Comparison of ENCODE assay signal across 20 cellular contexts in the genomic region with DNA sequence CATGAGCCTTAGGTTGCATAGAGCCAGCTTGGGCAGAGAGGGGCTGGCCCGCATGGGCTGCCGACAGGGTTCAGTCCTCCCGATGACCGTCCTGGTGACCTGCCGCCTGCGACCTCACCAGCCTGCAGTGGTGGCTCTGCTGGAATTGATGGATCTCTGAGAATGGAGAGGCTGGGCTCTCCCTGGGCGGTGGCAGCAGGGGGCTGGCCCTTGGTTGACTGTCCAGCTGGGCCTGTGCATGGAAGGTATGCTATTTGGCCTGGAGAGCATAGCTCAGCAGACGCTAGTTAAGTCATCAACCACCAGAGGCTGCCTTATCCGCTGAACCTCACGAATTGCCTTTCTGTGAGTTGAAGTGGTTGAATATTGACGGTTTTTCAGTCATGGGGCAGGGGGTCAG.
"Had no signal": no experiment of that assay in that cellular context is flagged by ENCODE, and none has a peak within 500 bp of the region (broad histone marks: within the 10 kb centered on the region; RNA-seq: fewer than 3 reads in every experiment).

No MANE protein-coding gene starts in this region.

- H3K27me3 Mint-ChIP-seq: activated CD4-positive, alpha-beta memory T cell treated with anti-CD3 and anti-CD28 coated beads, Interleukin-2, amount 10 ng/mL, durations not matched to agents 7 days and 5 days; activated CD4-positive, alpha-beta T cell treated with anti-CD3 and anti-CD28 coated beads, Interleukin-2, amount 10 ng/mL, durations not matched to agents 24 days and 14 days; central memory CD8-positive, alpha-beta T cell; naive thymus-derived CD8-positive, alpha-beta T cell; progenitor cell of endocrine pancreas had no signal

- H3K4me3 ChIP-seq: coronary artery, esophagus squamous epithelium, gastroesophageal sphincter, heart left ventricle, lung, thyroid gland had no signal

- DNase-seq: activated CD4-positive, alpha-beta memory T cell treated with anti-CD3 and anti-CD28 coated beads, Interleukin-2, amount 10 ng/mL, durations not matched to agents 7 days and 5 days; activated CD4-positive, alpha-beta T cell treated with anti-CD3 and anti-CD28 coated beads, Interleukin-2, amount 10 ng/mL, durations not matched to agents 24 days and 14 days; activated gamma-delta T cell treated with Interleukin-2 at 50 U/mL for 16 hours; aorta; esophagus squamous epithelium; left colon; naive thymus-derived CD8-positive, alpha-beta T cell; stimulated activated CD4-positive, alpha-beta T cell treated with anti-CD3 and anti-CD28 coated beads, Interleukin-12 subunit alpha, Interleukin-12 subunit beta, amount 100 ng/mL, for 4 hours; stimulated activated CD4-positive, alpha-beta T cell treated with anti-CD3 and anti-CD28 coated beads, Interleukin-4, amount 100 ng/mL, for 4 hours; stimulated activated naive CD8-positive, alpha-beta T cell treated with anti-CD3 and anti-CD28 coated beads, Interleukin-15, Interleukin-2, amounts not matched to agents 100 U/mL and 50 U/mL, for 24 hours; thyroid gland had no signal

- H3K27ac ChIP-seq: coronary artery, gastroesophageal sphincter, thyroid gland had no signal

- H3K27me3 ChIP-seq: esophagus squamous epithelium, gastroesophageal sphincter, heart left ventricle, thyroid gland had no signal

- ATAC-seq: activated CD4-positive, CD25-positive, alpha-beta regulatory T cell treated with anti-CD3 and anti-CD28 coated beads, Interleukin-2, amount 50 U/mL, for 24 hours; gastroesophageal sphincter; left colon; naive thymus-derived CD8-positive, alpha-beta T cell; stimulated activated naive CD8-positive, alpha-beta T cell treated with anti-CD3 and anti-CD28 coated beads, Interleukin-15, Interleukin-2, amounts not matched to agents 100 U/mL and 50 U/mL, for 24 hours had no signal

- H3K4me3 Mint-ChIP-seq: activated CD4-positive, alpha-beta memory T cell treated with anti-CD3 and anti-CD28 coated beads, Interleukin-2, amount 10 ng/mL, durations not matched to agents 7 days and 5 days; activated CD4-positive, alpha-beta T cell treated with anti-CD3 and anti-CD28 coated beads, Interleukin-2, amount 10 ng/mL, durations not matched to agents 24 days and 14 days; activated T-helper 1 cell treated with anti-CD3 and anti-CD28 coated beads, Interleukin-12 subunit alpha, Interleukin-12 subunit beta, Interleukin-2, Interleukin-4 antibody, amounts not matched to agents 30 ng/mL and 10 ng/mL and 1 ng/mL, durations not matched to agents 14 hours and 24 hours and 36 hours; central memory CD8-positive, alpha-beta T cell; naive thymus-derived CD8-positive, alpha-beta T cell had no signal

- H3K27ac Mint-ChIP-seq: activated CD4-positive, alpha-beta memory T cell treated with anti-CD3 and anti-CD28 coated beads, Interleukin-2, amount 10 ng/mL, durations not matched to agents 7 days and 5 days; activated CD4-positive, alpha-beta T cell treated with anti-CD3 and anti-CD28 coated beads, Interleukin-2, amount 10 ng/mL, durations not matched to agents 24 days and 14 days; activated naive CD4-positive, alpha-beta T cell treated with anti-CD3 and anti-CD28 coated beads, Interleukin-2, amount 50 U/mL, for 72 hours; activated T-helper 1 cell treated with anti-CD3 and anti-CD28 coated beads, Interleukin-12 subunit alpha, Interleukin-12 subunit beta, Interleukin-2, Interleukin-4 antibody, amounts not matched to agents 30 ng/mL and 10 ng/mL and 1 ng/mL, durations not matched to agents 14 hours and 24 hours and 36 hours; progenitor cell of endocrine pancreas had no signal

- H3K36me3 ChIP-seq: thyroid gland had no signal

- H3K9me3 Mint-ChIP-seq: central memory CD8-positive, alpha-beta T cell had no signal

- H3K4me1 Mint-ChIP-seq: activated CD4-positive, alpha-beta memory T cell treated with anti-CD3 and anti-CD28 coated beads, Interleukin-2, amount 10 ng/mL, durations not matched to agents 7 days and 5 days had no signal

- H3K36me3 Mint-ChIP-seq: activated naive CD4-positive, alpha-beta T cell treated with anti-CD3 and anti-CD28 coated beads, Interleukin-2, amount 50 U/mL, for 72 hours had no signal

- H3K9me3 ChIP-seq: esophagus squamous epithelium, gastroesophageal sphincter, heart left ventricle, thyroid gland had no signal
